In genomic region chr4:163221467-163221866, GRCh38 we compare ENCODE assay signal across 28 cellular contexts.
"Had no signal": no experiment of that assay in that cellular context is flagged by ENCODE, and none has a peak within 500 bp of the region (broad histone marks: within the 10 kb centered on the region; RNA-seq: fewer than 3 reads in every experiment).

No MANE protein-coding gene starts in this region.

- FAIRE-seq: colon, endometrium, endothelial cell of umbilical vein, frontal cortex had no signal

- H3K36me3 ChIP-seq: colonic mucosa, esophagus muscularis mucosa, esophagus squamous epithelium, gastrocnemius medialis, gastroesophageal sphincter, heart left ventricle, heart right ventricle had no signal

- H3K27me3 ChIP-seq: colonic mucosa, esophagus muscularis mucosa, esophagus squamous epithelium, foreskin keratinocyte, gastrocnemius medialis, gastroesophageal sphincter had no signal

- H3K27ac ChIP-seq: colonic mucosa, coronary artery, dorsolateral prefrontal cortex, epithelial cell of prostate, esophagus muscularis mucosa, esophagus squamous epithelium, foreskin keratinocyte, gastrocnemius medialis, gastroesophageal sphincter, heart left ventricle, heart right ventricle had no signal

- DNase-seq: colonic mucosa; cortex of kidney; dermis blood vessel endothelial cell; dorsolateral prefrontal cortex; effector CD4-positive, alpha-beta T cell; effector CD8-positive, alpha-beta T cell; effector memory CD4-positive, alpha-beta T cell; effector memory CD8-positive, alpha-beta T cell; endodermal cell; erythroblast; esophagus squamous epithelium; foreskin fibroblast; foreskin keratinocyte; foreskin melanocyte; gastrocnemius medialis; glutamatergic neuron; head of caudate nucleus; heart left ventricle; heart right ventricle had no signal

- ATAC-seq: effector memory CD8-positive, alpha-beta T cell; esophagus mucosa; foreskin keratinocyte; gastrocnemius medialis; gastroesophageal sphincter; heart left ventricle; heart right ventricle had no signal

- H3K4me3 ChIP-seq: colonic mucosa, coronary artery, dorsolateral prefrontal cortex, esophagus muscularis mucosa, esophagus squamous epithelium, gastrocnemius medialis, gastroesophageal sphincter, heart left ventricle, heart right ventricle had no signal

- H3K4me1 ChIP-seq: colonic mucosa, esophagus muscularis mucosa, esophagus squamous epithelium, foreskin keratinocyte, gastrocnemius medialis, gastroesophageal sphincter, heart left ventricle, heart right ventricle had no signal

- H3K9me3 ChIP-seq: colonic mucosa, esophagus squamous epithelium, gastrocnemius medialis, gastroesophageal sphincter had no signal
